ENCODE assay signal across 8 cellular contexts in genomic region chr16:68079616-68080344, GRCh38. TPM values are rescaled to one million over a fixed set of nuclear protein-coding genes. Genes with fewer than 3 reads are reported as not detected.
DNase-seq lines count a peak whose midpoint lies in the region; ATAC-seq and TF ChIP-seq lines count a peak whose summit lies in the region.

No MANE protein-coding gene starts in this region.

- H3K4me3 Mint-ChIP-seq in activated CD4-positive, alpha-beta T cell treated with anti-CD3 and anti-CD28 coated beads for 36 hours: peak overlapping the region; percentile 51
- peak overlapping the region; percentile 27 for H3K4me3 Mint-ChIP-seq in neural crest cell

- H3K27me3 Mint-ChIP-seq in activated CD4-positive, alpha-beta T cell treated with anti-CD3 and anti-CD28 coated beads for 36 hours: no peaks in the 10 kb centered on the region
- no peaks in the 10 kb centered on the region for H3K27me3 Mint-ChIP-seq in neural crest cell (ENCODE audit: low read depth)

- H3K27me3 ChIP-seq in dorsolateral prefrontal cortex: no peaks in the 10 kb centered on the region

- H3K4me1 Mint-ChIP-seq in activated CD4-positive, alpha-beta T cell treated with anti-CD3 and anti-CD28 coated beads for 36 hours: peaks cover 84% of the 10 kb centered on the region
- H3K4me1 Mint-ChIP-seq in neural crest cell: peaks cover 19% of the 10 kb centered on the region

- CTCF ChIA-PET in activated CD4-positive, alpha-beta T cell treated with anti-CD3 and anti-CD28 coated beads for 36 hours (lab: Charles Lee): interaction anchor here (1.8 to 1.9 kb wide), 2 partner anchors 14 to 15 kb away, joined by 8 to 11 read pairs; no protein-coding TSS in a partner anchor

- H3K27ac ChIP-seq in dorsolateral prefrontal cortex: peak overlapping the region in 48 of 59 donors; percentile 5 to 84 (median 59)
- H3K27ac ChIP-seq in temporal lobe (ENCODE audit: low read depth, low read length): peak overlapping the region; percentile 78

- intact Hi-C loops in activated CD4-positive, alpha-beta T cell treated with anti-CD3 and anti-CD28 coated beads for 36 hours (cut with DNase I, micrococcal nuclease): loop anchor here in 1 of 2 experiments (10.0 kb wide), 2 partner anchors 895 to 1485 kb away; partner anchors contain the start of genes MATCAP1 and NFAT5
- intact Hi-C loops in dorsolateral prefrontal cortex (cut with DNase I): loop anchor here (5.0 to 10.0 kb wide), 2 partner anchors 142 to 235 kb away; partner anchors contain the start of genes PRMT7 (in 2 of the 2), SLC7A6OS (in 2 of the 2) and PSMB10 (in 1 of the 2)

- POLR2A ChIA-PET in activated CD4-positive, alpha-beta T cell treated with anti-CD3 and anti-CD28 coated beads for 36 hours (lab: Charles Lee): interaction anchor here (0.8 to 0.9 kb wide), 2 partner anchors 14 to 157 kb away, joined by 3 to 5 read pairs; no protein-coding TSS in a partner anchor

- peak overlapping the region; percentile 96 for H3K27ac Mint-ChIP-seq in activated CD4-positive, alpha-beta T cell treated with anti-CD3 and anti-CD28 coated beads for 36 hours
- H3K27ac Mint-ChIP-seq in neural crest cell (ENCODE audit: unreplicated experiment): peak overlapping the region; percentile 87

- peak; percentile 26 for ATAC-seq in GM18909 (IDR thresholded peaks at IDR 0.05; ENCODE audit: poor library complexity, unreplicated experiment)
- peak; percentile 34 for ATAC-seq in activated CD4-positive, alpha-beta T cell treated with anti-CD3 and anti-CD28 coated beads for 36 hours
- ATAC-seq in HG02885 (IDR thresholded peaks at IDR 0.05; ENCODE audit: poor library complexity, unreplicated experiment): no peak
- ATAC-seq in HG03439 (IDR thresholded peaks at IDR 0.05; ENCODE audit: unreplicated experiment): no peak

- TF ChIP-seq CTCF in dorsolateral prefrontal cortex (IDR thresholded peaks at IDR 0.05 in 54 of 56, conservative IDR thresholded peaks at IDR 0.05 in 2 of 56; ENCODE audit: low read depth in 1 of 56, partially characterized antibody in 56 of 56): no peak
- TF ChIP-seq CTCF in neural crest cell (conservative IDR thresholded peaks at IDR 0.05): no peak

- H3K9me3 Mint-ChIP-seq in activated CD4-positive, alpha-beta T cell treated with anti-CD3 and anti-CD28 coated beads for 36 hours (ENCODE audit: low read depth): no peaks in the 10 kb centered on the region
- no peaks in the 10 kb centered on the region for H3K9me3 Mint-ChIP-seq in neural crest cell

- no peak overlapping the region for H3K4me3 ChIP-seq in dorsolateral prefrontal cortex

- H3K36me3 Mint-ChIP-seq in activated CD4-positive, alpha-beta T cell treated with anti-CD3 and anti-CD28 coated beads for 36 hours (ENCODE audit: low read depth): peaks cover 37% of the 10 kb centered on the region
- H3K36me3 Mint-ChIP-seq in neural crest cell (ENCODE audit: low read depth): peaks cover 11% of the 10 kb centered on the region

- peak; percentile 85 for DNase-seq in activated CD4-positive, alpha-beta T cell treated with anti-CD3 and anti-CD28 coated beads for 36 hours
- DNase-seq in dorsolateral prefrontal cortex (peak in 1 of 10 donors; percentile 16), neural crest cell (ENCODE audit: low read depth, low spot score) (no peak), glomerular visceral epithelial cell (ENCODE audit: extremely low spot score) (no peak)

RNA-seq across cellular contexts. Expression of gene NFATC3, which starts 5.4 kb away (rescaled TPM):
- 10 to 100 TPM; 68.4 to 81.2 TPM for total RNA-seq in activated CD4-positive, alpha-beta T cell treated with anti-CD3 and anti-CD28 coated beads for 36 hours
- total RNA-seq in dorsolateral prefrontal cortex: 10 to 100 TPM; 30.0 to 60.4 (median 40.8) TPM
- 64.9 and 71.7 TPM in 2 replicates for total RNA-seq in neural crest cell
- 15.2 TPM for total RNA-seq in temporal lobe

RNA-seq across cellular contexts. Expression of gene DUS2, which starts 56.7 kb away (rescaled TPM):
- 10 to 100 TPM; 29.5 to 33.1 TPM for total RNA-seq in activated CD4-positive, alpha-beta T cell treated with anti-CD3 and anti-CD28 coated beads for 36 hours
- 10 to 100 TPM; 10.6 to 25.8 (median 17.6) TPM for total RNA-seq in dorsolateral prefrontal cortex
- total RNA-seq in neural crest cell: 26.6 and 28.4 TPM in 2 replicates
- total RNA-seq in temporal lobe: 8.4 TPM

RNA-seq across cellular contexts. Expression of gene DDX28, which starts 56.7 kb away (rescaled TPM):
- 10 to 100 TPM; 13.7 to 17.1 TPM for total RNA-seq in activated CD4-positive, alpha-beta T cell treated with anti-CD3 and anti-CD28 coated beads for 36 hours
- 10 to 100 TPM in 3 of 120 experiments, 1 to 10 TPM in 117; 3.1 to 10.7 (median 6.9) TPM for total RNA-seq in dorsolateral prefrontal cortex
- total RNA-seq in neural crest cell: 12.5 and 13.3 TPM in 2 replicates
- 6.4 TPM for total RNA-seq in temporal lobe

Comparison
In these comparisons a context has a peak if more than half of its experiments do, and no peak if none do; other contexts are left out.
1. ATAC-seq: peak in GM18909 (single experiment) and activated CD4-positive, alpha-beta T cell treated with anti-CD3 and anti-CD28 coated beads for 36 hours (single experiment); none in HG02885 (single experiment) and HG03439 (single experiment).